9 cellular contexts compared by ENCODE assay signal in the genomic region with DNA sequence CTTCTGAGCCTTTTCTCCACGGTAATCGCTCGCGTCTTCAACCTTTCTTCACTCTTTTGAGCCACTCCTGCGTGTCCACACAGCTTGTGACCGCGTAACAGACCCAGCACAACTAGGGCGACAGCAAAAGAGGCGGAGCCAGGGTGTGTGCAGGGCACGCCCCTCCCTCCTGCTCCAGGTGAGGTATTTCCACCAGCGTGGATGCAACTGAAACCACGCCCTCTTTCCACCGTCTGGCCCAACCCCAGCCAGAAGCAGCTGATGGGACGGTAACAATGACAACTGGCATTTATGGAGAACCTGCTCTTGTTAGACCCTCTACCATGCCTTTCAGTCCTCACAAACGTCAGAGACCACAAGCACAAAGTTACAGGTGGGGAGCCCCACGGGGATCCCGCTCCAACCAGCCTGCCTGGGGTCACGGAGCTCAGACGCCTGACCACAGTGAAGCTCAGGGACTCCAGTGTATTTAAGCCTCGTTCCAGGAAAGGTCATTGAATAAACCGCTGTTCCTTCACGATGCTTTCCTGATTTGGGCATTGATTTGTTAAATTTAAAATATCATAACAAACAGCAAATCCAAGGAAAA. TPM values are rescaled to one million over a fixed set of nuclear protein-coding genes. Genes with fewer than 3 reads are reported as not detected.
DNase-seq lines count a peak whose midpoint lies in the region; ATAC-seq and TF ChIP-seq lines count a peak whose summit lies in the region.
"Had no signal": no experiment of that assay in that cellular context is flagged by ENCODE, and none has a peak within 500 bp of the region (broad histone marks: within the 10 kb centered on the region; RNA-seq: fewer than 3 reads in every experiment).

No MANE protein-coding gene starts in this region.

- DNase-seq in GM23338 (ENCODE audit: low spot score) (peak; percentile 41), WTC11 (ENCODE audit: low spot score) (peak; percentile 54), glomerular visceral epithelial cell (ENCODE audit: extremely low spot score) (peak; percentile 16), gastrocnemius medialis (no peak), COR-L47 (lab: John Stamatoyannopoulos, UW) (no peak)
- DNase-seq in activated naive CD4-positive, alpha-beta T cell treated with anti-CD3 and anti-CD28 coated beads, Interleukin-2, amount 50 U/mL, for 72 hours (ENCODE audit: low spot score in 2 of 2): no peak
- DNase-seq: NCI-H2227 treated with DMSO at 0.1 percent for 48 hours had no signal

- H3K27me3 ChIP-seq in GM23338 (ENCODE audit: insufficient read depth) (peaks cover 62% of the 10 kb centered on the region), gastrocnemius medialis (no peaks in the 10 kb centered on the region)

- H3K4me2 ChIP-seq in GM23338: peak overlapping the region; percentile 93

- H3F3A ChIP-seq in GM23338 (replicated peaks; ENCODE audit: low read depth): peaks cover 7% of the 10 kb centered on the region

- H3K9me3 Mint-ChIP-seq in GM23338 (no peaks in the 10 kb centered on the region), WTC11 (no peaks in the 10 kb centered on the region)
- no peaks in the 10 kb centered on the region for H3K9me3 Mint-ChIP-seq in activated naive CD4-positive, alpha-beta T cell treated with anti-CD3 and anti-CD28 coated beads, Interleukin-2, amount 50 U/mL, for 72 hours

- no peak overlapping the region for H3K27ac ChIP-seq in GM23338 (ENCODE audit: low read depth)
- peak overlapping the region; percentile 89 to 96 (median 90) for H3K27ac ChIP-seq in gastrocnemius medialis

- H3K27ac Mint-ChIP-seq in GM23338 (no peak overlapping the region), WTC11 (no peak overlapping the region)
- H3K27ac Mint-ChIP-seq in activated naive CD4-positive, alpha-beta T cell treated with anti-CD3 and anti-CD28 coated beads, Interleukin-2, amount 50 U/mL, for 72 hours: no peak overlapping the region

- H3K36me3 Mint-ChIP-seq in GM23338 (ENCODE audit: low read depth) (no peaks in the 10 kb centered on the region), WTC11 (no peaks in the 10 kb centered on the region)
- no peaks in the 10 kb centered on the region for H3K36me3 Mint-ChIP-seq in activated naive CD4-positive, alpha-beta T cell treated with anti-CD3 and anti-CD28 coated beads, Interleukin-2, amount 50 U/mL, for 72 hours

- POLR2A ChIA-PET in WTC11 (lab: Charles Lee): interaction anchor here (0.9 kb wide), 1 partner anchor 34 kb away, joined by 3 read pairs; no protein-coding TSS in a partner anchor

- H3K4me3 Mint-ChIP-seq in GM23338 (peak overlapping the region; percentile 71), WTC11 (peak overlapping the region; percentile 66)

- no peaks in the 10 kb centered on the region for H3K79me2 ChIP-seq in GM23338 (replicated peaks; ENCODE audit: insufficient read depth)

- H4K20me1 ChIP-seq in GM23338 (replicated peaks; ENCODE audit: insufficient read depth): no peaks in the 10 kb centered on the region

- in situ Hi-C loops in gastrocnemius medialis (cut with MboI; ENCODE audit: low sequenced_read_pairs in 4 of 4): loop anchor here (5.0 to 25.0 kb wide), 10 partner anchors 78 to 637 kb away; partner anchors contain the start of genes BPHL (in 1 of the 4) and ECI2 (in 1 of the 4)

- no peaks in the 10 kb centered on the region for H3K9me3 ChIP-seq in gastrocnemius medialis

- H3K36me3 ChIP-seq in GM23338 (ENCODE audit: insufficient read depth) (no peaks in the 10 kb centered on the region), gastrocnemius medialis (no peaks in the 10 kb centered on the region)

- TF ChIP-seq CTCF in GM23338 (conservative IDR thresholded peaks at IDR 0.05; ENCODE audit: low read depth in 2 of 2) (no peak), WTC11 (IDR thresholded peaks at IDR 0.05) (no peak), gastrocnemius medialis (IDR thresholded peaks at IDR 0.05 in 4 of 5, conservative IDR thresholded peaks at IDR 0.05 in 1 of 5) (no peak)

- H3K4me1 Mint-ChIP-seq in GM23338 (peaks cover 30% of the 10 kb centered on the region), WTC11 (peaks cover 42% of the 10 kb centered on the region)

- CTCF ChIA-PET in WTC11 (lab: Charles Lee): interaction anchor here (0.6 to 3.3 kb wide), 13 partner anchors 8 to 490 kb away, joined by 3 to 68 read pairs (median 4); partner anchors contain the start of gene FAM50B

- H3K4me3 ChIP-seq in GM23338: peak overlapping the region; percentile 75
- peak overlapping the region; percentile 5 to 80 (median 74) for H3K4me3 ChIP-seq in gastrocnemius medialis

- H3K4me1 ChIP-seq in GM23338 (ENCODE audit: insufficient read depth) (peaks cover 12% of the 10 kb centered on the region), gastrocnemius medialis (peaks cover 33 to 55% of the 10 kb centered on the region in 2 donors)

- H3K9me2 ChIP-seq in GM23338 (ENCODE audit: insufficient read depth): no peaks in the 10 kb centered on the region

- no peak overlapping the region for H2AFZ ChIP-seq in GM23338

- intact Hi-C loops in gastrocnemius medialis (cut with DNase I; ENCODE audit: low total_unique reads): no loop called here

- H3K27me3 Mint-ChIP-seq in GM23338 (ENCODE audit: insufficient read depth, low read depth, poor library complexity) (peaks cover 54% of the 10 kb centered on the region), WTC11 (ENCODE audit: low read depth) (peaks cover 50% of the 10 kb centered on the region)

- ATAC-seq in GM23338 (no peak; the same call in 2 of the 3 replicates), WTC11 (no peak; the same call in 1 of the 2 replicates), gastrocnemius medialis (no peak), HG02623 (IDR thresholded peaks at IDR 0.05; ENCODE audit: unreplicated experiment) (no peak), HG02973 (IDR thresholded peaks at IDR 0.05; ENCODE audit: unreplicated experiment) (no peak)
- ATAC-seq in activated naive CD4-positive, alpha-beta T cell treated with anti-CD3 and anti-CD28 coated beads, Interleukin-2, amount 50 U/mL, for 72 hours: no peak

- TF ChIP-seq POLR2A in gastrocnemius medialis (IDR thresholded peaks at IDR 0.05): no peak

TF ChIP-seq in WTC11, 78 proteins besides CTCF, POLR2A, EP300 and RAD21:
- no peak for TF ChIP-seq CBFB (CRISPR knock-in tag; IDR thresholded peaks at IDR 0.05; ENCODE audit: low read depth)

RNA-seq across cellular contexts. Expression of gene PXDC1, which starts 2.0 kb away (rescaled TPM):
- total RNA-seq in GM23338 (2014; rRNA removed; shearing (Covaris generic)): 1.7 and 1.8 TPM in 2 replicates
- 0.78 and 1.2 TPM in 2 replicates for polyA plus RNA-seq in GM23338 (2016; fragmentation: Nextera tagmentation; extraction: Ambion mirVana)
- total RNA-seq in WTC11 (2021): 3.3 to 4.4 TPM (median 3.9 TPM) in 3 replicates
- total RNA-seq in gastrocnemius medialis: 10 to 100 TPM in 3 of 4 donors, 1 to 10 TPM in 1; 8.8 to 47.1 (median 19.6) TPM
- total RNA-seq in activated naive CD4-positive, alpha-beta T cell treated with anti-CD3 and anti-CD28 coated beads, Interleukin-2, amount 50 U/mL, for 72 hours: under 1 TPM; 0.35 to 0.36 TPM

Comparison
In these comparisons a context has a peak if more than half of its experiments do, and no peak if none do; other contexts are left out.
1. DNase-seq: peak in GM23338 (single experiment), WTC11 (single experiment) and glomerular visceral epithelial cell (single experiment); none in gastrocnemius medialis (0 of 2), activated naive CD4-positive, alpha-beta T cell treated with anti-CD3 and anti-CD28 coated beads, Interleukin-2, amount 50 U/mL, for 72 hours (0 of 2) and COR-L47 (single experiment).